ENCODE assay signal across 23 cellular contexts in the genomic region with DNA sequence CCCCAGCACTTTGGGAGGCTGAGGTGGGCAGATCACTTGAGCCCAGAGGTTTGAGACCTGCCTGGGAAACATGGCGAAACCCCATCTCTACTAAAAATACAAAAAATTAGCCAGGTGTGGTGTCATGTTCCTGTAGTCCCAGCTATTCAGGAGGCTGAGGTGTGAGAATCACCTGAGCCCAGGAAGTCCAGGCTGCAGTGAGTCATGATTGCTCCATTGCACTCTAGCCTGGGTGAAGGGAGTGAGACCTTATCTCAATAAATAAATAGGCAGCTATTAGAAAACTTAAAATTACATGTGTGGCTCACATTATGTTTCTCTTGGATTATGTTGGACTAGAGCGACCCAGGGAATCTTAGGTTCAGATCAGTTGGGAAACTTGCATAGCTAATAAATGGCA.
"Had no signal": no experiment of that assay in that cellular context is flagged by ENCODE, and none has a peak within 500 bp of the region (broad histone marks: within the 10 kb centered on the region; RNA-seq: fewer than 3 reads in every experiment).

No MANE protein-coding gene starts in this region.

- H3K27ac Mint-ChIP-seq: activated naive CD4-positive, alpha-beta T cell treated with anti-CD3 and anti-CD28 coated beads, Interleukin-2, amount 50 U/mL, for 24 hours; stimulated activated effector memory CD8-positive, alpha-beta T cell treated with anti-CD3 and anti-CD28 coated beads, Interleukin-12 subunit alpha, Interleukin-12 subunit beta, amount 100 ng/mL, for 72 hours; T-helper 1 cell treated with Interleukin-12 subunit alpha and Interleukin-12 subunit beta and Interleukin-4 antibody, amounts not matched to agents 30 μg/mL and 1 μg/mL, for 36 hours had no signal

- H3K27me3 ChIP-seq: ascending aorta, right lobe of liver, testis, upper lobe of left lung had no signal

- H3K36me3 ChIP-seq: ascending aorta, gastroesophageal sphincter, heart left ventricle, left ventricle myocardium inferior, right lobe of liver, upper lobe of left lung had no signal

- H3K9me3 Mint-ChIP-seq: activated naive CD4-positive, alpha-beta T cell treated with anti-CD3 and anti-CD28 coated beads, Interleukin-2, amount 50 U/mL, for 24 hours; naive B cell; neural crest cell; stimulated activated effector memory CD8-positive, alpha-beta T cell treated with anti-CD3 and anti-CD28 coated beads, Interleukin-12 subunit alpha, Interleukin-12 subunit beta, amount 100 ng/mL, for 72 hours; T-helper 1 cell treated with Interleukin-12 subunit alpha and Interleukin-12 subunit beta and Interleukin-4 antibody, amounts not matched to agents 30 μg/mL and 1 μg/mL, for 36 hours had no signal

- H3K4me3 ChIP-seq: ascending aorta, gastroesophageal sphincter, heart left ventricle, left ventricle myocardium inferior, right lobe of liver, testis, upper lobe of left lung had no signal

- H3K4me1 ChIP-seq: ascending aorta, gastroesophageal sphincter, heart left ventricle, left ventricle myocardium inferior, right lobe of liver, testis, upper lobe of left lung had no signal

- FAIRE-seq: endometrium, kidney had no signal

- H3K36me3 Mint-ChIP-seq: activated naive CD4-positive, alpha-beta T cell treated with anti-CD3 and anti-CD28 coated beads, Interleukin-2, amount 50 U/mL, for 24 hours; naive B cell; stimulated activated effector memory CD8-positive, alpha-beta T cell treated with anti-CD3 and anti-CD28 coated beads, Interleukin-12 subunit alpha, Interleukin-12 subunit beta, amount 100 ng/mL, for 72 hours had no signal

- ATAC-seq: esophagus mucosa, gastroesophageal sphincter, heart left ventricle had no signal

- DNase-seq: activated CD4-positive, CD25-positive, alpha-beta regulatory T cell treated with anti-CD3 and anti-CD28 coated beads, Interleukin-2, amount 50 U/mL, for 72 hours; activated CD8-positive, alpha-beta memory T cell treated with anti-CD3 and anti-CD28 coated beads for 24 hours; activated CD8-positive, alpha-beta memory T cell treated with anti-CD3 and anti-CD28 coated beads, Interleukin-2, amount 50 U/mL, for 48 hours; activated effector memory CD4-positive, alpha-beta T cell treated with anti-CD3 and anti-CD28 coated beads, Interleukin-2, amount 50 U/mL, for 16 hours; activated T-cell treated with anti-CD3 and anti-CD28 coated beads, Interleukin-2, amount 50 U/mL, for 48 hours; cerebellar nuclear complex; cortex of kidney; heart left ventricle; kidney; left ventricle myocardium inferior; naive B cell; stimulated activated CD4-positive, alpha-beta T cell treated with anti-CD3 and anti-CD28 coated beads, Interleukin-4, amount 100 ng/mL, for 24 hours; testis; upper lobe of left lung had no signal

- H3K4me3 Mint-ChIP-seq: activated naive CD4-positive, alpha-beta T cell treated with anti-CD3 and anti-CD28 coated beads, Interleukin-2, amount 50 U/mL, for 24 hours; naive B cell; neural crest cell; stimulated activated effector memory CD8-positive, alpha-beta T cell treated with anti-CD3 and anti-CD28 coated beads, Interleukin-12 subunit alpha, Interleukin-12 subunit beta, amount 100 ng/mL, for 72 hours; T-helper 1 cell treated with Interleukin-12 subunit alpha and Interleukin-12 subunit beta and Interleukin-4 antibody, amounts not matched to agents 30 μg/mL and 1 μg/mL, for 36 hours had no signal

- H3K9me3 ChIP-seq: ascending aorta, gastroesophageal sphincter, heart left ventricle, right lobe of liver, testis, upper lobe of left lung had no signal

- H3K27ac ChIP-seq: ascending aorta, gastroesophageal sphincter, heart left ventricle, left ventricle myocardium inferior, right lobe of liver, testis, upper lobe of left lung had no signal

- H3K4me1 Mint-ChIP-seq: activated naive CD4-positive, alpha-beta T cell treated with anti-CD3 and anti-CD28 coated beads, Interleukin-2, amount 50 U/mL, for 24 hours; naive B cell had no signal
